8 cellular contexts compared by ENCODE assay signal in the genomic region with DNA sequence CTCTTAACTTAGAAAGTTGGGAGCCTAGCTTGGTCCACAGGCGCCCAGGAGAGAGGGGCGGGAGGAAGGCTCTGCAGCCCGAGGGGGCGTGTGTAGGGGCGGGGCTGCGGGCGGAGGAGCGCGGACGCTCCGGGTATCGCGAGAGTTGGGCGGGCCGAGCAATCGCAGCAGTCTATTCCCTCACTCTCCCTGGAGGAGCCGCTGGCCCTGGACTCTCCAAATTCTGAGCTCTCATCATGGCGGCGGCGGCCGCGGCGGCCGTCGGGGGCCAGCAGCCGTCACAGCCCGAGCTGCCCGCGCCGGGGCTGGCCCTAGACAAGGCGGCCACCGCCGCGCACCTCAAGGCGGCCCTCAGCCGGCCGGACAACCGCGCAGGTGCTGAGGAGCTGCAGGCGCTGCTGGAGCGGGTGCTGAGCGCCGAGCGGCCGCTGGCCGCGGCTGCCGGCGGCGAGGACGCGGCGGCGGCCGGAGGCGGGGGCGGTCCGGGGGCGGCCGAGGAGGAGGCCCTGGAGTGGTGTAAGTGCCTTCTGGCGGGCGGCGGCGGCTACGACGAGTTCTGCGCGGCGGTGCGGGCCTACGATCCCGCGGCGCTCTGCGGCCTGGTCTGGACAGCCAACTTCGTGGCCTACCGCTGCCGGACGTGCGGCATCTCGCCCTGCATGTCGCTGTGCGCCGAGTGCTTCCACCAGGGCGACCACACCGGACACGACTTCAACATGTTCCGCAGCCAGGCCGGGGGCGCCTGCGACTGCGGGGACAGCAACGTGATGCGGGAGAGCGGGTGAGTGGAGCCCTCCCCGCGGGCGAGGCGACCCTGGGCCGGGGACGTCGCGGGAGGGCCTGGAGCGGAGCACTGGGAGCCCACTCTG. TPM values are rescaled to one million over a fixed set of nuclear protein-coding genes. Genes with fewer than 3 reads are reported as not detected.
DNase-seq lines count a peak whose midpoint lies in the region; ATAC-seq and TF ChIP-seq lines count a peak whose summit lies in the region.

A gene with protein sequence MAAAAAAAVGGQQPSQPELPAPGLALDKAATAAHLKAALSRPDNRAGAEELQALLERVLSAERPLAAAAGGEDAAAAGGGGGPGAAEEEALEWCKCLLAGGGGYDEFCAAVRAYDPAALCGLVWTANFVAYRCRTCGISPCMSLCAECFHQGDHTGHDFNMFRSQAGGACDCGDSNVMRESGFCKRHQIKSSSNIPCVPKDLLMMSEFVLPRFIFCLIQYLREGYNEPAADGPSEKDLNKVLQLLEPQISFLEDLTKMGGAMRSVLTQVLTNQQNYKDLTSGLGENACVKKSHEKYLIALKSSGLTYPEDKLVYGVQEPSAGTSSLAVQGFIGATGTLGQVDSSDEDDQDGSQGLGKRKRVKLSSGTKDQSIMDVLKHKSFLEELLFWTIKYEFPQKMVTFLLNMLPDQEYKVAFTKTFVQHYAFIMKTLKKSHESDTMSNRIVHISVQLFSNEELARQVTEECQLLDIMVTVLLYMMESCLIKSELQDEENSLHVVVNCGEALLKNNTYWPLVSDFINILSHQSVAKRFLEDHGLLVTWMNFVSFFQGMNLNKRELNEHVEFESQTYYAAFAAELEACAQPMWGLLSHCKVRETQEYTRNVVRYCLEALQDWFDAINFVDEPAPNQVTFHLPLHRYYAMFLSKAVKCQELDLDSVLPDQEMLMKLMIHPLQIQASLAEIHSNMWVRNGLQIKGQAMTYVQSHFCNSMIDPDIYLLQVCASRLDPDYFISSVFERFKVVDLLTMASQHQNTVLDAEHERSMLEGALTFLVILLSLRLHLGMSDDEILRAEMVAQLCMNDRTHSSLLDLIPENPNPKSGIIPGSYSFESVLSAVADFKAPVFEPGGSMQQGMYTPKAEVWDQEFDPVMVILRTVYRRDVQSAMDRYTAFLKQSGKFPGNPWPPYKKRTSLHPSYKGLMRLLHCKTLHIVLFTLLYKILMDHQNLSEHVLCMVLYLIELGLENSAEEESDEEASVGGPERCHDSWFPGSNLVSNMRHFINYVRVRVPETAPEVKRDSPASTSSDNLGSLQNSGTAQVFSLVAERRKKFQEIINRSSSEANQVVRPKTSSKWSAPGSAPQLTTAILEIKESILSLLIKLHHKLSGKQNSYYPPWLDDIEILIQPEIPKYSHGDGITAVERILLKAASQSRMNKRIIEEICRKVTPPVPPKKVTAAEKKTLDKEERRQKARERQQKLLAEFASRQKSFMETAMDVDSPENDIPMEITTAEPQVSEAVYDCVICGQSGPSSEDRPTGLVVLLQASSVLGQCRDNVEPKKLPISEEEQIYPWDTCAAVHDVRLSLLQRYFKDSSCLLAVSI (N-terminal part only) (plus strand): TSS at position 183 of the 869 bp plus-strand sequence. CDS start 54 bp downstream, at position 237.

- intact Hi-C loops in activated T-helper 2 cell treated with anti-CD3 and anti-CD28 coated beads, Interferon-gamma antibody, Interleukin-2, Interleukin-4, amounts not matched to agents 10 μg/mL and 5 μg/mL and 100 μg/mL, durations not matched to agents 14 hours and 24 hours and 36 hours (cut with micrococcal nuclease) = loop anchor here (1.0 to 10.0 kb wide), 4 partner anchors 133 to 1097 kb away; partner anchors contain the start of genes BBS5, CFAP210, FASTKD1 and GORASP2
- intact Hi-C loops in natural killer cell (cut with micrococcal nuclease) = loop anchor here (10.0 kb wide), 2 partner anchors 133 to 243 kb away; partner anchors contain the start of genes CFAP210, PHOSPHO2 and PPIG

- peaks cover 74% of the 10 kb centered on the region for H3K79me2 ChIP-seq in DOHH2 (ENCODE audit: control insufficient read depth, low read length)
- peaks cover 69% of the 10 kb centered on the region for H3K79me2 ChIP-seq in Karpas-422 (ENCODE audit: low read length)

- peaks cover 41% of the 10 kb centered on the region for H3K4me1 Mint-ChIP-seq in activated T-helper 2 cell treated with anti-CD3 and anti-CD28 coated beads, Interferon-gamma antibody, Interleukin-2, Interleukin-4, amounts not matched to agents 10 μg/mL and 5 μg/mL and 100 μg/mL, durations not matched to agents 14 hours and 24 hours and 36 hours (ENCODE audit: low read depth)
- peaks cover 53 to 62% of the 10 kb centered on the region in 2 donors for H3K4me1 Mint-ChIP-seq in natural killer cell

- peak; percentile 96 for DNase-seq in Karpas-422
- peak; percentile 92 for DNase-seq in RWPE2 (ENCODE audit: low spot score)
- peak; percentile 89 for DNase-seq in activated T-helper 2 cell treated with anti-CD3 and anti-CD28 coated beads, Interferon-gamma antibody, Interleukin-2, Interleukin-4, amounts not matched to agents 10 μg/mL and 5 μg/mL and 100 μg/mL, durations not matched to agents 14 hours and 24 hours and 36 hours (ENCODE audit: low spot score)
- peak; percentile 89 for DNase-seq in fibroblast of mammary gland (ENCODE audit: low read depth)
- DNase-seq in natural killer cell = peak; percentile 92
- DNase-seq in stimulated activated naive CD4-positive, alpha-beta T cell (lab: John Stamatoyannopoulos, UW) = peak; percentile 70 to 87 (median 83)

- H3K4me3 Mint-ChIP-seq in activated T-helper 2 cell treated with anti-CD3 and anti-CD28 coated beads, Interferon-gamma antibody, Interleukin-2, Interleukin-4, amounts not matched to agents 10 μg/mL and 5 μg/mL and 100 μg/mL, durations not matched to agents 14 hours and 24 hours and 36 hours (ENCODE audit: low read depth) = peak within 1 kb of the TSS; percentile 99
- H3K4me3 Mint-ChIP-seq in natural killer cell = peak within 1 kb of the TSS; percentile 96

- H3K9me2 ChIP-seq in DOHH2 (replicated peaks; ENCODE audit: control insufficient read depth, low read length) = no peaks in the 10 kb centered on the region
- no peaks in the 10 kb centered on the region for H3K9me2 ChIP-seq in Karpas-422 (replicated peaks; ENCODE audit: insufficient read depth, low read length)

- H4K20me1 ChIP-seq in DOHH2 (ENCODE audit: control insufficient read depth, insufficient read depth, low read depth, low read length) (peaks cover 14% of the 10 kb centered on the region), Karpas-422 (ENCODE audit: insufficient read depth, low read depth, low read length) (peaks cover 14% of the 10 kb centered on the region; the same call in 1 of the 2 replicates)

- H3K36me3 ChIP-seq in DOHH2 (ENCODE audit: control insufficient read depth, low read length) (peaks cover 13% of the 10 kb centered on the region), Karpas-422 (ENCODE audit: insufficient read depth, low read length) (peaks cover 15% of the 10 kb centered on the region; the same call in 1 of the 2 replicates), RWPE2 (ENCODE audit: low read depth) (peaks cover 14% of the 10 kb centered on the region)

- H3K4me3 ChIP-seq in DOHH2 (ENCODE audit: low read length) (peak within 1 kb of the TSS; percentile 92), Karpas-422 (ENCODE audit: low read length) (peak within 1 kb of the TSS; percentile 84), RWPE2 (ENCODE audit: severe bottlenecking) (peak within 1 kb of the TSS; percentile 99), fibroblast of mammary gland (ENCODE audit: control insufficient read depth, low read depth, low read length) (peak within 1 kb of the TSS; percentile 69)

- H3K27ac ChIP-seq in DOHH2 (ENCODE audit: low read depth, low read length) (no peak within 1 kb of the TSS), Karpas-422 (ENCODE audit: low read length) (no peak within 1 kb of the TSS), RWPE2 (ENCODE audit: poor library complexity, severe bottlenecking) (peak within 1 kb of the TSS; percentile 54)

- peaks cover 35% of the 10 kb centered on the region for H3K36me3 Mint-ChIP-seq in activated T-helper 2 cell treated with anti-CD3 and anti-CD28 coated beads, Interferon-gamma antibody, Interleukin-2, Interleukin-4, amounts not matched to agents 10 μg/mL and 5 μg/mL and 100 μg/mL, durations not matched to agents 14 hours and 24 hours and 36 hours (ENCODE audit: low read depth)
- H3K36me3 Mint-ChIP-seq in natural killer cell = no peaks in the 10 kb centered on the region

- H3K27ac Mint-ChIP-seq in activated T-helper 2 cell treated with anti-CD3 and anti-CD28 coated beads, Interferon-gamma antibody, Interleukin-2, Interleukin-4, amounts not matched to agents 10 μg/mL and 5 μg/mL and 100 μg/mL, durations not matched to agents 14 hours and 24 hours and 36 hours = peak within 1 kb of the TSS; percentile 93
- H3K27ac Mint-ChIP-seq in natural killer cell = peak within 1 kb of the TSS; percentile 84 to 97

- no peaks in the 10 kb centered on the region for H3K27me3 Mint-ChIP-seq in activated T-helper 2 cell treated with anti-CD3 and anti-CD28 coated beads, Interferon-gamma antibody, Interleukin-2, Interleukin-4, amounts not matched to agents 10 μg/mL and 5 μg/mL and 100 μg/mL, durations not matched to agents 14 hours and 24 hours and 36 hours (ENCODE audit: low read depth)
- no peaks in the 10 kb centered on the region for H3K27me3 Mint-ChIP-seq in natural killer cell (ENCODE audit: low read depth in 2 of 2)

- H2AFZ ChIP-seq in Karpas-422 (ENCODE audit: low read length) = no peak within 1 kb of the TSS

- peak; percentile 84 for ATAC-seq in GM21825 (IDR thresholded peaks at IDR 0.05; ENCODE audit: unreplicated experiment)
- peak; percentile 82 for ATAC-seq in RWPE2 (ENCODE audit: low read depth)
- peak; percentile 82 to 92 (median 86) for ATAC-seq in natural killer cell

- peaks cover 7% of the 10 kb centered on the region for H3F3A ChIP-seq in DOHH2 (ENCODE audit: control insufficient read depth, insufficient read depth)

- TF ChIP-seq CTCF in DOHH2 (IDR thresholded peaks at IDR 0.05; ENCODE audit: low read depth, low read length, poor library complexity, severe bottlenecking) = no peak
- TF ChIP-seq CTCF in RWPE2 (IDR thresholded peaks at IDR 0.05; ENCODE audit: poor library complexity, severe bottlenecking) = peak; percentile 19
- no peak for TF ChIP-seq CTCF in fibroblast of mammary gland (conservative IDR thresholded peaks at IDR 0.05; ENCODE audit: control insufficient read depth, insufficient read depth, low read depth, low read length)
- no peak for TF ChIP-seq CTCF in natural killer cell (IDR thresholded peaks at IDR 0.05)

- no peaks in the 10 kb centered on the region for H3K9me3 ChIP-seq in DOHH2 (ENCODE audit: control insufficient read depth, insufficient read depth, low read length)
- no peaks in the 10 kb centered on the region for H3K9me3 ChIP-seq in Karpas-422 (ENCODE audit: low read length)
- H3K9me3 ChIP-seq in RWPE2 (ENCODE audit: severe bottlenecking) = no peaks in the 10 kb centered on the region

- H3K4me1 ChIP-seq in DOHH2 (ENCODE audit: control insufficient read depth, low read length) (peaks cover 30% of the 10 kb centered on the region), Karpas-422 (ENCODE audit: low read length) (peaks cover 30% of the 10 kb centered on the region), RWPE2 (ENCODE audit: insufficient read depth, poor library complexity, severe bottlenecking) (peaks cover 14% of the 10 kb centered on the region)

- H3K9ac ChIP-seq in Karpas-422 (ENCODE audit: low read length) = peak within 1 kb of the TSS; percentile 80

- H3K27me3 ChIP-seq in DOHH2 (ENCODE audit: control insufficient read depth, low read length) (no peaks in the 10 kb centered on the region), Karpas-422 (ENCODE audit: low read length) (no peaks in the 10 kb centered on the region), RWPE2 (ENCODE audit: insufficient read depth, poor library complexity, severe bottlenecking) (no peaks in the 10 kb centered on the region)

- H3K4me2 ChIP-seq in DOHH2 (ENCODE audit: low read length) = peak within 1 kb of the TSS; percentile 90
- H3K4me2 ChIP-seq in Karpas-422 (ENCODE audit: low read depth, low read length, poor library complexity, severe bottlenecking) = peak within 1 kb of the TSS; percentile 66

- H3K9me3 Mint-ChIP-seq in activated T-helper 2 cell treated with anti-CD3 and anti-CD28 coated beads, Interferon-gamma antibody, Interleukin-2, Interleukin-4, amounts not matched to agents 10 μg/mL and 5 μg/mL and 100 μg/mL, durations not matched to agents 14 hours and 24 hours and 36 hours = no peaks in the 10 kb centered on the region
- no peaks in the 10 kb centered on the region for H3K9me3 Mint-ChIP-seq in natural killer cell

RNA-seq across cellular contexts. Expression of the gene that starts here (rescaled TPM):
- total RNA-seq in Karpas-422 (2014; rRNA removed; shearing (Covaris generic); ENCODE audit: low replicate concordance) = 26.7 and 50.8 TPM in 2 replicates
- 29.3 and 30.7 TPM in 2 replicates for total RNA-seq in activated T-helper 2 cell treated with anti-CD3 and anti-CD28 coated beads, Interferon-gamma antibody, Interleukin-2, Interleukin-4, amounts not matched to agents 10 μg/mL and 5 μg/mL and 100 μg/mL, durations not matched to agents 14 hours and 24 hours and 36 hours
- 10 to 100 TPM; 40.8 to 54.5 (median 41.0) TPM for total RNA-seq in natural killer cell
